ENCODE assay signal across 17 cellular contexts in the genomic region with DNA sequence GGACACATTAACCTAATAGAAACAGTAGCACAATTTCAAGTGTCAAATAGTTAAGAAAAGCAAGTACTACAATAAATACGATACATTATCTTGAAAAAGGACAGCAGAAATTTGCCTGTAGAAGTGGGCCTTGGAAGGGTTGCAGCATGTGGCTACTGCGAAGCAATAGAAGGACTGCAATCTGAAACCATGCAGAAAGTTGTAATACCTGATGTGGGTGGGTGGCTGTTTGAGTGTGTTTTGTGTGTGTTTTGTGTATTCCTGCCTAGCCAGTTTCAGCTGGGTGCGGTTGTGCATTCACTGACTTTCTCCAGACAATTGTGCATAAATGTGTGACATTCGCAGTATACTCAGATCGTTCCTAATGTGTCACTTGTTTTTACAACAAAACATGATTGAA.
"Had no signal": no experiment of that assay in that cellular context is flagged by ENCODE, and none has a peak within 500 bp of the region (broad histone marks: within the 10 kb centered on the region; RNA-seq: fewer than 3 reads in every experiment).

No MANE protein-coding gene starts in this region.

- H3K9me3 ChIP-seq: ascending aorta, esophagus muscularis mucosa, stomach, testis, uterus had no signal

- H3K27me3 ChIP-seq: ascending aorta, esophagus muscularis mucosa, hepatocyte, stomach, testis, uterus had no signal

- H3K9me3 Mint-ChIP-seq: naive thymus-derived CD8-positive, alpha-beta T cell; T-helper 2 cell treated with Interferon-gamma antibody and Interleukin-4, amounts not matched to agents 5 μg/mL and 100 μg/mL, for 36 hours had no signal

- H3K4me1 ChIP-seq: ascending aorta, parathyroid adenoma, testis had no signal

- H3K27me3 Mint-ChIP-seq: naive thymus-derived CD8-positive, alpha-beta T cell had no signal

- H3K4me3 Mint-ChIP-seq: naive thymus-derived CD8-positive, alpha-beta T cell; T-helper 2 cell treated with Interferon-gamma antibody and Interleukin-4, amounts not matched to agents 5 μg/mL and 100 μg/mL, for 36 hours had no signal

- ATAC-seq: naive thymus-derived CD8-positive, alpha-beta T cell had no signal

- H3K4me2 ChIP-seq: hepatocyte had no signal

- H3K27ac Mint-ChIP-seq: T-helper 2 cell treated with Interferon-gamma antibody and Interleukin-4, amounts not matched to agents 5 μg/mL and 100 μg/mL, for 36 hours had no signal

- DNase-seq: activated CD4-positive, alpha-beta T cell treated with anti-CD3 and anti-CD28 coated beads, Interleukin-2, amount 50 U/mL, for 4 hours; activated CD4-positive, CD25-positive, alpha-beta regulatory T cell treated with anti-CD3 and anti-CD28 coated beads, Interleukin-2, amount 50 U/mL, for 72 hours; activated naive CD4-positive, alpha-beta T cell treated with Interleukin-2 at 50 U/mL for 16 hours; activated T-cell treated with anti-CD3 and anti-CD28 coated beads for 4 hours; kidney glomerular epithelial cell; mesenchymal stem cell; naive thymus-derived CD8-positive, alpha-beta T cell; stimulated activated CD4-positive, alpha-beta T cell treated with anti-CD3 and anti-CD28 coated beads, Interleukin-12 subunit alpha, Interleukin-12 subunit beta, amount 100 ng/mL, for 4 hours; stimulated activated CD4-positive, alpha-beta T cell treated with anti-CD3 and anti-CD28 coated beads, Interleukin-2, amount 100 ng/mL, for 24 hours; stomach; testis; uterus had no signal

- H3K36me3 ChIP-seq: ascending aorta, esophagus muscularis mucosa, stomach, uterus had no signal

- H2AFZ ChIP-seq: hepatocyte, parathyroid adenoma had no signal

- H3K4me3 ChIP-seq: ascending aorta, esophagus muscularis mucosa, hepatocyte, stomach, testis, uterus had no signal

- H3K27ac ChIP-seq: ascending aorta, esophagus muscularis mucosa, hepatocyte, parathyroid adenoma, stomach, testis, uterus had no signal
